In genomic region chr3:125280966-125281365, GRCh38 we compare ENCODE assay signal across 8 cellular contexts.
DNase-seq lines count a peak whose midpoint lies in the region; ATAC-seq lines count a peak whose summit lies in the region.
"Had no signal": no experiment of that assay in that cellular context is flagged by ENCODE, and none has a peak within 500 bp of the region (broad histone marks: within the 10 kb centered on the region; RNA-seq: fewer than 3 reads in every experiment).

No MANE protein-coding gene starts in this region.

- H3K27ac Mint-ChIP-seq in activated CD4-positive, alpha-beta T cell treated with anti-CD3 and anti-CD28 coated beads, Interleukin-2, amount 10 ng/mL, durations not matched to agents 24 days and 14 days = no peak overlapping the region

- no peaks in the 10 kb centered on the region for H3K9me3 Mint-ChIP-seq in activated CD4-positive, alpha-beta T cell treated with anti-CD3 and anti-CD28 coated beads, Interleukin-2, amount 10 ng/mL, durations not matched to agents 24 days and 14 days

- H3K36me3 Mint-ChIP-seq in activated CD4-positive, alpha-beta T cell treated with anti-CD3 and anti-CD28 coated beads, Interleukin-2, amount 10 ng/mL, durations not matched to agents 24 days and 14 days (ENCODE audit: low read depth) = peaks cover 22% of the 10 kb centered on the region

- H3K4me1 Mint-ChIP-seq in activated CD4-positive, alpha-beta T cell treated with anti-CD3 and anti-CD28 coated beads, Interleukin-2, amount 10 ng/mL, durations not matched to agents 24 days and 14 days = peaks cover 3% of the 10 kb centered on the region

- no peaks in the 10 kb centered on the region for H3K27me3 Mint-ChIP-seq in activated CD4-positive, alpha-beta T cell treated with anti-CD3 and anti-CD28 coated beads, Interleukin-2, amount 10 ng/mL, durations not matched to agents 24 days and 14 days

- H3K4me3 Mint-ChIP-seq in activated CD4-positive, alpha-beta T cell treated with anti-CD3 and anti-CD28 coated beads, Interleukin-2, amount 10 ng/mL, durations not matched to agents 24 days and 14 days = no peak overlapping the region

- intact Hi-C loops in activated CD4-positive, alpha-beta T cell treated with anti-CD3 and anti-CD28 coated beads, Interleukin-2, amount 10 ng/mL, durations not matched to agents 24 days and 14 days (cut with micrococcal nuclease) = no loop called here

- DNase-seq in HCEC 1CT (peak; percentile 41), NCI-H345 treated with DMSO at 0.1 percent for 48 hours (lab: John Stamatoyannopoulos, UW; ENCODE audit: unreplicated experiment) (peak; percentile 3), dermis microvascular lymphatic vessel endothelial cell (ENCODE audit: low read depth in 2 of 2) (peak; percentile 35 to 64), pons (ENCODE audit: low spot score) (peak; percentile 97), occipital lobe (lab: John Stamatoyannopoulos, UW) (no peak)
- DNase-seq in activated CD4-positive, alpha-beta T cell treated with anti-CD3 and anti-CD28 coated beads, Interleukin-2, amount 10 ng/mL, durations not matched to agents 24 days and 14 days = no peak
- DNase-seq: aorta had no signal

- no peak for ATAC-seq in HG02610 (IDR thresholded peaks at IDR 0.05; ENCODE audit: unreplicated experiment)

Comparison
In these comparisons a context has a peak if more than half of its experiments do, and no peak if none do; other contexts are left out.
1. DNase-seq: peak in HCEC 1CT (single experiment), NCI-H345 treated with DMSO at 0.1 percent for 48 hours (single experiment), dermis microvascular lymphatic vessel endothelial cell (2 of 2) and pons (single experiment); none in occipital lobe (single experiment) and activated CD4-positive, alpha-beta T cell treated with anti-CD3 and anti-CD28 coated beads, Interleukin-2, amount 10 ng/mL, durations not matched to agents 24 days and 14 days (single experiment).